In genomic region chr2:108417254-108417653, GRCh38 we compare ENCODE assay signal across 13 cellular contexts. TPM values are rescaled to one million over a fixed set of nuclear protein-coding genes. Genes with fewer than 3 reads are reported as not detected.
DNase-seq lines count a peak whose midpoint lies in the region; ATAC-seq, FAIRE-seq and TF ChIP-seq lines count a peak whose summit lies in the region.
"Had no signal": no experiment of that assay in that cellular context is flagged by ENCODE, and none has a peak within 500 bp of the region (broad histone marks: within the 10 kb centered on the region; RNA-seq: fewer than 3 reads in every experiment).

No MANE protein-coding gene starts in this region.

- H3K27me3 ChIP-seq in SK-N-SH (ENCODE audit: insufficient read depth), result no peaks in the 10 kb centered on the region
- no peaks in the 10 kb centered on the region for H3K27me3 ChIP-seq in H1 (replicated peaks in 1 of 4; ENCODE audit: control insufficient read depth in 3 of 4, extremely low read depth in 1 of 4, insufficient read depth in 3 of 4, low read length in 3 of 4)

- H2BK120ac ChIP-seq in H1 (replicated peaks; ENCODE audit: low read depth, low read length), result no peak overlapping the region

- H4K8ac ChIP-seq in H1 (ENCODE audit: extremely low read depth, insufficient read depth, low read length), result no peak overlapping the region

- WGBS in SK-N-SH (ENCODE audit: low lambda C conversion rate), result 82% methylated on average over 2 of the region's 2 CpGs
- WGBS in H1 (ENCODE audit: extremely low coverage in 1 of 2, insufficient coverage in 1 of 2, insufficient read length in 1 of 2, insufficient replicate concordance in 2 of 2, low coverage in 1 of 2, low lambda C conversion rate in 2 of 2, missing lambda C conversion rate in 1 of 2), 2 experiments, result 79% methylated on average over 2 of the region's 2 CpGs; no CpG with 5 or more reads in 1 of the 2 experiments

- no peak overlapping the region for H4K91ac ChIP-seq in H1 (replicated peaks; ENCODE audit: insufficient read length, low read length)

- TF ChIP-seq EP300 in SK-N-SH (IDR thresholded peaks at IDR 0.05; ENCODE audit: borderline replicate concordance in 1 of 2, low read depth in 1 of 2, low read length in 1 of 2) (no peak), H1 (IDR thresholded peaks at IDR 0.05; ENCODE audit: borderline replicate concordance in 1 of 2, low read depth in 2 of 2, low read length in 2 of 2) (no peak)

- H3K9me2 ChIP-seq in SK-N-SH, result no peaks in the 10 kb centered on the region

- no peaks in the 10 kb centered on the region for H3K79me1 ChIP-seq in H1 (ENCODE audit: low read depth, low read length)

- no peak overlapping the region for H2AFZ ChIP-seq in SK-N-SH (ENCODE audit: low read depth)
- H2AFZ ChIP-seq in H1 (ENCODE audit: low read length), result no peak overlapping the region

- H3K23ac ChIP-seq in H1 (ENCODE audit: insufficient read length), result no peak overlapping the region

- H3K4me3 ChIP-seq in SK-N-SH (ENCODE audit: low read depth in 2 of 2, low read length in 1 of 2) (no peak overlapping the region), H1 (ENCODE audit: extremely low read depth in 1 of 4, insufficient read depth in 2 of 4, low read depth in 3 of 4, low read length in 4 of 4) (no peak overlapping the region)

- no peak overlapping the region for H4K5ac ChIP-seq in H1 (ENCODE audit: insufficient read length, low read depth, low read length)

- H3K9me3 ChIP-seq in SK-N-SH (no peaks in the 10 kb centered on the region), H1 (ENCODE audit: insufficient read depth in 2 of 2, low read depth in 1 of 2, low read length in 1 of 2) (no peaks in the 10 kb centered on the region)

- no peak overlapping the region for H3K18ac ChIP-seq in H1 (ENCODE audit: extremely low read depth, low read length)

- no peak for FAIRE-seq in H1 (lab: Jason Lieb, UNC)

- no peaks in the 10 kb centered on the region for H4K20me1 ChIP-seq in SK-N-SH (ENCODE audit: insufficient read depth)
- H4K20me1 ChIP-seq in H1 (replicated peaks in 1 of 2; ENCODE audit: control insufficient read depth in 1 of 2, insufficient read depth in 2 of 2, low read length in 2 of 2), result no peaks in the 10 kb centered on the region

- H3K4me1 ChIP-seq in SK-N-SH (ENCODE audit: control insufficient read depth in 1 of 2, insufficient read depth in 2 of 2, low read depth in 1 of 2, low read length in 1 of 2) (no peaks in the 10 kb centered on the region), H1 (replicated peaks in 1 of 4; ENCODE audit: control insufficient read depth in 3 of 4, insufficient read depth in 4 of 4, low read length in 3 of 4) (no peaks in the 10 kb centered on the region)

- H2BK12ac ChIP-seq in H1 (ENCODE audit: low read depth, low read length), result no peak overlapping the region

- no peak for DNase-seq in SK-N-SH
- peak; percentile 5 for DNase-seq in NAMALWA (ENCODE audit: low spot score)
- no peak for DNase-seq in H1 (ENCODE audit: low read depth in 1 of 2, low spot score in 2 of 2)
- no peak for DNase-seq in stimulated activated effector memory CD8-positive, alpha-beta T cell treated with anti-CD3 and anti-CD28 coated beads, Interleukin-12 subunit alpha, Interleukin-12 subunit beta, amount 100 ng/mL, for 72 hours (ENCODE audit: low spot score in 2 of 2)
- DNase-seq in omental fat pad (ENCODE audit: low spot score), result no peak
- DNase-seq: activated CD4-positive, alpha-beta T cell treated with anti-CD3 and anti-CD28 coated beads, Interleukin-2, amount 50 U/mL, for 4 hours; activated naive CD8-positive, alpha-beta T cell treated with anti-CD3 and anti-CD28 coated beads, Interleukin-2, amount 50 U/mL, for 24 hours; stimulated activated CD4-positive, alpha-beta T cell treated with anti-CD3 and anti-CD28 coated beads, Interleukin-2, amount 100 ng/mL, for 24 hours; T-cell had no signal

- peaks cover 7% of the 10 kb centered on the region for H3F3A ChIP-seq in SK-N-SH (replicated peaks; ENCODE audit: insufficient read depth)

- no peaks in the 10 kb centered on the region for H3K4me1 Mint-ChIP-seq in stimulated activated effector memory CD8-positive, alpha-beta T cell treated with anti-CD3 and anti-CD28 coated beads, Interleukin-12 subunit alpha, Interleukin-12 subunit beta, amount 100 ng/mL, for 72 hours
- H3K4me1 Mint-ChIP-seq: activated naive CD8-positive, alpha-beta T cell treated with anti-CD3 and anti-CD28 coated beads, Interleukin-2, amount 50 U/mL, for 24 hours; neural crest cell; T-cell had no signal

- POLR2A ChIA-PET in SK-N-SH (lab: Yijun Ruan, JAX) (no interaction called here), H1 (lab: Charles Lee; ENCODE audit: partially characterized antibody) (no interaction called here)

- H3K36me3 ChIP-seq in SK-N-SH (replicated peaks in 1 of 2; ENCODE audit: control insufficient read depth in 1 of 2, insufficient read depth in 2 of 2, low read length in 1 of 2) (no peaks in the 10 kb centered on the region), H1 (ENCODE audit: control insufficient read depth in 2 of 4, insufficient read depth in 4 of 4, low read length in 3 of 4) (no peaks in the 10 kb centered on the region)

- no peak overlapping the region for H2AK5ac ChIP-seq in H1 (ENCODE audit: low read depth, low read length)

- no peak overlapping the region for H3K9ac ChIP-seq in SK-N-SH
- no peak overlapping the region for H3K9ac ChIP-seq in H1 (replicated peaks in 1 of 4; ENCODE audit: extremely low read depth in 1 of 4, low read depth in 3 of 4, low read length in 3 of 4)

- no peak overlapping the region for H2BK20ac ChIP-seq in H1 (ENCODE audit: low read length)

- no peak overlapping the region for H3K27ac Mint-ChIP-seq in stimulated activated effector memory CD8-positive, alpha-beta T cell treated with anti-CD3 and anti-CD28 coated beads, Interleukin-12 subunit alpha, Interleukin-12 subunit beta, amount 100 ng/mL, for 72 hours
- H3K27ac Mint-ChIP-seq: activated naive CD8-positive, alpha-beta T cell treated with anti-CD3 and anti-CD28 coated beads, Interleukin-2, amount 50 U/mL, for 24 hours; T-cell had no signal

- H3K36me3 Mint-ChIP-seq in stimulated activated effector memory CD8-positive, alpha-beta T cell treated with anti-CD3 and anti-CD28 coated beads, Interleukin-12 subunit alpha, Interleukin-12 subunit beta, amount 100 ng/mL, for 72 hours, result no peaks in the 10 kb centered on the region
- H3K36me3 Mint-ChIP-seq: T-cell had no signal

- CTCF ChIA-PET in SK-N-SH (lab: Yijun Ruan, JAX) (interaction anchor here (1.6 kb wide), 1 partner anchor 13 kb away, joined by 4 read pairs; no protein-coding TSS in a partner anchor), H1 (lab: Charles Lee; ENCODE audit: partially characterized antibody) (interaction anchor here (1.0 kb wide), 1 partner anchor 9 kb away, joined by 3 read pairs; no protein-coding TSS in a partner anchor)

- H3K23me2 ChIP-seq in H1 (ENCODE audit: low read depth, low read length), result no peaks in the 10 kb centered on the region

- H3K9me3 Mint-ChIP-seq in stimulated activated effector memory CD8-positive, alpha-beta T cell treated with anti-CD3 and anti-CD28 coated beads, Interleukin-12 subunit alpha, Interleukin-12 subunit beta, amount 100 ng/mL, for 72 hours, result no peaks in the 10 kb centered on the region
- H3K9me3 Mint-ChIP-seq: activated naive CD8-positive, alpha-beta T cell treated with anti-CD3 and anti-CD28 coated beads, Interleukin-2, amount 50 U/mL, for 24 hours; T-cell had no signal

- TF ChIP-seq POLR2A in H1 (IDR thresholded peaks at IDR 0.05; ENCODE audit: control extremely low read depth in 1 of 2, low read depth in 2 of 2, low read length in 2 of 2), result no peak

- H3K4ac ChIP-seq in H1 (replicated peaks; ENCODE audit: insufficient read length, low read depth, low read length), result no peak overlapping the region

- no peak overlapping the region for H2BK15ac ChIP-seq in H1 (ENCODE audit: low read length)

- ATAC-seq in SK-N-SH treated with all-trans-retinoic acid at 6 μM for 48 hours (0 out of 3 replicates have a peak, but pooled peaks have one; percentile 36), GM18517 (IDR thresholded peaks at IDR 0.05; ENCODE audit: unreplicated experiment) (no peak), omental fat pad (ENCODE audit: low FRiP score) (no peak), GM21723 (IDR thresholded peaks at IDR 0.05; ENCODE audit: unreplicated experiment) (no peak)
- ATAC-seq in stimulated activated effector memory CD8-positive, alpha-beta T cell treated with anti-CD3 and anti-CD28 coated beads, Interleukin-12 subunit alpha, Interleukin-12 subunit beta, amount 100 ng/mL, for 72 hours, result peak; percentile 34
- ATAC-seq: activated naive CD8-positive, alpha-beta T cell treated with anti-CD3 and anti-CD28 coated beads, Interleukin-2, amount 50 U/mL, for 24 hours had no signal

- H2BK5ac ChIP-seq in H1 (ENCODE audit: low read depth, low read length), result no peak overlapping the region

- H3K79me2 ChIP-seq in SK-N-SH (ENCODE audit: insufficient read depth) (no peaks in the 10 kb centered on the region), H1 (ENCODE audit: control insufficient read depth in 1 of 2, insufficient read depth in 2 of 2, low read length in 2 of 2) (no peaks in the 10 kb centered on the region)

- TF ChIP-seq CTCF in SK-N-SH (IDR thresholded peaks at IDR 0.05) (no peak), H1 (IDR thresholded peaks at IDR 0.05; ENCODE audit: control extremely low read depth in 1 of 3, insufficient read depth in 1 of 3, low read depth in 1 of 3, low read length in 3 of 3) (peak in 2 of 3 experiments; percentile 25 to 61; a peak in 3 of 4 replicates), omental fat pad (IDR thresholded peaks at IDR 0.05) (no peak)

- no peak overlapping the region for H3K4me2 ChIP-seq in SK-N-SH
- H3K4me2 ChIP-seq in H1 (ENCODE audit: insufficient read depth in 1 of 2, low read depth in 2 of 2, low read length in 2 of 2), result no peak overlapping the region

- no peak overlapping the region for H3K56ac ChIP-seq in H1 (replicated peaks; ENCODE audit: insufficient read length, low read depth, low read length)

- TF ChIP-seq RAD21 in SK-N-SH (IDR thresholded peaks at IDR 0.05; ENCODE audit: low read length), result no peak
- TF ChIP-seq RAD21 in H1 (IDR thresholded peaks at IDR 0.05 in 1 of 2, conservative IDR thresholded peaks at IDR 0.05 in 1 of 2; ENCODE audit: low read depth in 2 of 2, low read length in 2 of 2), result peak; percentile 16 to 42; a peak in 1 of 4 replicates

- H3K27ac ChIP-seq in SK-N-SH (ENCODE audit: low read depth in 2 of 2, low read length in 1 of 2), result no peak overlapping the region
- H3K27ac ChIP-seq in H1 (ENCODE audit: low read depth, low read length), result no peak overlapping the region

- no peak overlapping the region for H3K4me3 Mint-ChIP-seq in stimulated activated effector memory CD8-positive, alpha-beta T cell treated with anti-CD3 and anti-CD28 coated beads, Interleukin-12 subunit alpha, Interleukin-12 subunit beta, amount 100 ng/mL, for 72 hours
- H3K4me3 Mint-ChIP-seq: activated naive CD8-positive, alpha-beta T cell treated with anti-CD3 and anti-CD28 coated beads, Interleukin-2, amount 50 U/mL, for 24 hours; neural crest cell; T-cell had no signal

- H3K14ac ChIP-seq in H1 (ENCODE audit: insufficient read length), result no peak overlapping the region

RNA-seq across cellular contexts. Expression of gene GCC2, which starts 31.8 kb away (rescaled TPM):
- polyA plus RNA-seq in SK-N-SH (2012; rRNA removed), result 4.5 and 5.9 TPM in 2 replicates
- 6.0 and 7.7 TPM in 2 replicates for polyA plus RNA-seq in SK-N-SH (2012; cell fraction: cytosol; rRNA removed)
- 5.3 and 13.2 TPM in 2 replicates for polyA plus RNA-seq in SK-N-SH (2012; cell fraction: nucleus; rRNA removed)
- total RNA-seq in H1 (2021; fragmentation: NEBNext Ultra II Directional; extraction: Animal tissue kit (Norgen Biotek cat#: 25700)), result 52.2 and 54.9 TPM in 2 replicates
- 3.4 and 4.6 TPM in 2 replicates for polyA plus RNA-seq in H1 (2011; rRNA removed)
- polyA plus RNA-seq in H1 (2011; cell fraction: cytosol; rRNA removed), result 8.5 TPM
- polyA plus RNA-seq in H1 (2011; cell fraction: nucleus; rRNA removed), result 5.9 TPM
- 10.9 to 33.0 TPM (median 14.6 TPM) in 4 replicates for polyA plus RNA-seq in H1 (2012, experiment 1 of 2)
- polyA plus RNA-seq in H1 (2012, experiment 2 of 2), result 1.4 TPM
- 42.7 TPM for polyA plus RNA-seq in H1 (2013, experiment 1 of 2)
- 42.5 TPM for polyA plus RNA-seq in H1 (2013, experiment 2 of 2)
- polyA minus RNA-seq in H1 (2011; rRNA and poly(A)+ RNA removed), result 9.4 and 12.6 TPM in 2 replicates
- 13.1 TPM for polyA minus RNA-seq in H1 (2011; cell fraction: cytosol; rRNA and poly(A)+ RNA removed)
- 35.4 TPM for polyA minus RNA-seq in H1 (2011; cell fraction: nucleus; rRNA and poly(A)+ RNA removed)
- total RNA-seq in omental fat pad, result 10 to 100 TPM; 18.9 to 59.1 (median 24.1) TPM

RNA-seq across cellular contexts. Expression of gene SULT1C4, which starts 39.5 kb away (rescaled TPM):
- polyA plus RNA-seq in SK-N-SH (2012; rRNA removed) (0.18 and 0.47 TPM in 2 replicates), H1 (2011; rRNA removed) (1.5 and 1.6 TPM in 2 replicates)
- 0.41 and 0.92 TPM in 2 replicates for polyA plus RNA-seq in SK-N-SH (2012; cell fraction: cytosol; rRNA removed)
- polyA plus RNA-seq in SK-N-SH (2012; cell fraction: nucleus; rRNA removed), result 0.40 and 0.43 TPM in 2 replicates
- total RNA-seq in H1 (2021; fragmentation: NEBNext Ultra II Directional; extraction: Animal tissue kit (Norgen Biotek cat#: 25700)), result 2.1 and 2.9 TPM in 2 replicates
- polyA plus RNA-seq in H1 (2011; cell fraction: cytosol; rRNA removed), result 1.8 TPM
- 1.6 TPM for polyA plus RNA-seq in H1 (2011; cell fraction: nucleus; rRNA removed)
- 1.7 to 2.7 TPM (median 2.2 TPM) in 4 replicates for polyA plus RNA-seq in H1 (2012, experiment 1 of 2)
- polyA plus RNA-seq in H1 (2012, experiment 2 of 2), result 0.87 TPM
- polyA plus RNA-seq in H1 (2013, experiment 1 of 2), result 0.99 TPM
- polyA plus RNA-seq in H1 (2013, experiment 2 of 2), result 1.0 TPM
- 1.9 and 2.6 TPM in 2 replicates for polyA minus RNA-seq in H1 (2011; rRNA and poly(A)+ RNA removed)
- polyA minus RNA-seq in H1 (2011; cell fraction: cytosol; rRNA and poly(A)+ RNA removed), result 1.0 TPM
- polyA minus RNA-seq in H1 (2011; cell fraction: nucleus; rRNA and poly(A)+ RNA removed), result 1.6 TPM
- 10 to 100 TPM in 1 of 4 donors, 1 to 10 TPM in 3; 3.5 to 16.2 (median 4.2) TPM for total RNA-seq in omental fat pad
- total RNA-seq: T-cell had no signal

Comparison
In these comparisons a context has a peak if more than half of its experiments do, and no peak if none do; other contexts are left out.
1. ATAC-seq: peak in SK-N-SH treated with all-trans-retinoic acid at 6 μM for 48 hours (single experiment) and stimulated activated effector memory CD8-positive, alpha-beta T cell treated with anti-CD3 and anti-CD28 coated beads, Interleukin-12 subunit alpha, Interleukin-12 subunit beta, amount 100 ng/mL, for 72 hours (single experiment); none in GM18517 (single experiment), omental fat pad (single experiment) and GM21723 (single experiment).
2. CTCF ChIP-seq: peak in H1 (2 of 3); none in SK-N-SH (single experiment) and omental fat pad (0 of 3).